In the genomic region with DNA sequence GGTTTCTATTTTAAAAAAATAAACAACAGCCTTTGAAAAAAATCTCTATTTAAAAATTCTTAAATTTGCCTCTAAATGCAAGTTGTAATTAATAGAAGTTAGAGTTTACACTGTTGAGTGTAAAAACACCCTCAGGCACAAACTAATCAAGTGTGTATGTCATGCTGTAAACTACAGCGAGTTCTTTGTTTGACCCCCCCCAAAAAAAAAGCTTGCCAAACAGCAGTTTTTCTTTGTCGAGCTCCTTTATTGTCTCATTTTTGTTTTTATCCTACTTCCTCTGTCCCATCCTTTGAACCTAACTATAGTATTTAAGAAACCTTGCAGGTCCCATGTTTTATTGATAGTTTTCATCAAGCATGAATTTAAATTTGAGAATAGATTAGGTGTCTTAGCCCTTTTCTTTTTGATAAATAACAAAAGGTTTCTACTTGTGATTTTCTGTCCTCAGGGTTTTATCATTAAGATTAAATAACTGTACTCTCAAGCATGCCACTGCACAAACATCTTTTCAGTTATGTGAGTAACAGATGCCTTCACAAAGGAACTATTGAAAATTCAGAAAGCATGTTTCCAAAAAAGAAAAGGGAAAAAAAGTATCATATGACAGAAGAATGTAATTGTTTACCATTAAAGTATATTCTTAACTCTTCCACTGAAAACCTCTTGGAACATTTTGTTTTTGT, we compare ENCODE assay signal across 12 cellular contexts.
A peak's percentile ranks its signal among the peaks of the same experiment; 100 is the strongest.
DNase-seq lines count a peak whose midpoint lies in the region; ATAC-seq and TF ChIP-seq lines count a peak whose summit lies in the region.
"Had no signal": no experiment of that assay in that cellular context is flagged by ENCODE, and none has a peak within 500 bp of the region (broad histone marks: within the 10 kb centered on the region; RNA-seq: fewer than 3 reads in every experiment).

No MANE protein-coding gene starts in this region.

- H3K27ac Mint-ChIP-seq in activated naive CD4-positive, alpha-beta T cell treated with anti-CD3 and anti-CD28 coated beads, Interleukin-2, amount 10 ng/mL, durations not matched to agents 7 days and 5 days, result peak overlapping the region; percentile 77
- H3K27ac Mint-ChIP-seq in activated T-helper 1 cell treated with anti-CD3 and anti-CD28 coated beads, Interleukin-12 subunit alpha, Interleukin-12 subunit beta, Interleukin-2, Interleukin-4 antibody, amounts not matched to agents 30 ng/mL and 10 ng/mL and 1 ng/mL, durations not matched to agents 14 hours and 24 hours and 36 hours, result peak overlapping the region; percentile 68
- H3K27ac Mint-ChIP-seq in endothelial cell (ENCODE audit: unreplicated experiment), result no peak overlapping the region
- H3K27ac Mint-ChIP-seq: H9 had no signal

- no peak for TF ChIP-seq CTCF in transverse colon (IDR thresholded peaks at IDR 0.05)
- TF ChIP-seq CTCF in endothelial cell (IDR thresholded peaks at IDR 0.05; ENCODE audit: unreplicated experiment), result no peak

- H3K9me3 ChIP-seq in mucosa of stomach (ENCODE audit: control insufficient read depth, low read length) (no peaks in the 10 kb centered on the region), transverse colon (no peaks in the 10 kb centered on the region)

- peak overlapping the region; percentile 24 to 56 (median 50) for H3K27ac ChIP-seq in transverse colon

- WGBS in transverse colon (ENCODE audit: low coverage in 1 of 2), 2 donors, result 67 to 74% methylated on average over 2 of the region's 2 CpGs

- peak overlapping the region; percentile 26 for H3K9ac ChIP-seq in mucosa of stomach (ENCODE audit: low read length)

- in situ Hi-C loops in transverse colon (cut with MboI; ENCODE audit: low pct_ligation_motif_present in 1 of 4, low pct_unique_long_range_greater_than_20kb in 1 of 4, low sequenced_read_pairs in 3 of 4), result no loop called here

- ATAC-seq in HG03095 (IDR thresholded peaks at IDR 0.05; ENCODE audit: unreplicated experiment), result no peak

- peaks cover 27% of the 10 kb centered on the region for H3K4me1 ChIP-seq in mucosa of stomach (ENCODE audit: control insufficient read depth, insufficient read depth, low read length)
- peaks cover 16 to 62% (median 36%) of the 10 kb centered on the region in 4 donors for H3K4me1 ChIP-seq in transverse colon

- H3K4me1 Mint-ChIP-seq in activated naive CD4-positive, alpha-beta T cell treated with anti-CD3 and anti-CD28 coated beads, Interleukin-2, amount 10 ng/mL, durations not matched to agents 7 days and 5 days, result peaks cover 93% of the 10 kb centered on the region
- H3K4me1 Mint-ChIP-seq in activated T-helper 1 cell treated with anti-CD3 and anti-CD28 coated beads, Interleukin-12 subunit alpha, Interleukin-12 subunit beta, Interleukin-2, Interleukin-4 antibody, amounts not matched to agents 30 ng/mL and 10 ng/mL and 1 ng/mL, durations not matched to agents 14 hours and 24 hours and 36 hours (ENCODE audit: low read depth), result peaks cover 91% of the 10 kb centered on the region
- no peaks in the 10 kb centered on the region for H3K4me1 Mint-ChIP-seq in endothelial cell (ENCODE audit: unreplicated experiment)
- H3K4me1 Mint-ChIP-seq: H9 had no signal

- H3K27me3 ChIP-seq in mucosa of stomach (ENCODE audit: control insufficient read depth, insufficient read depth, low read length) (no peaks in the 10 kb centered on the region), transverse colon (no peaks in the 10 kb centered on the region)

- no peaks in the 10 kb centered on the region for H3K27me3 Mint-ChIP-seq in activated naive CD4-positive, alpha-beta T cell treated with anti-CD3 and anti-CD28 coated beads, Interleukin-2, amount 10 ng/mL, durations not matched to agents 7 days and 5 days
- H3K27me3 Mint-ChIP-seq in activated T-helper 1 cell treated with anti-CD3 and anti-CD28 coated beads, Interleukin-12 subunit alpha, Interleukin-12 subunit beta, Interleukin-2, Interleukin-4 antibody, amounts not matched to agents 30 ng/mL and 10 ng/mL and 1 ng/mL, durations not matched to agents 14 hours and 24 hours and 36 hours (ENCODE audit: insufficient read depth), result no peaks in the 10 kb centered on the region
- no peaks in the 10 kb centered on the region for H3K27me3 Mint-ChIP-seq in endothelial cell (ENCODE audit: unreplicated experiment)

- no peak for TF ChIP-seq EP300 in transverse colon (IDR thresholded peaks at IDR 0.05; ENCODE audit: low read depth)

- H3K9me3 Mint-ChIP-seq in activated naive CD4-positive, alpha-beta T cell treated with anti-CD3 and anti-CD28 coated beads, Interleukin-2, amount 10 ng/mL, durations not matched to agents 7 days and 5 days, result peaks cover 3% of the 10 kb centered on the region
- H3K9me3 Mint-ChIP-seq in activated T-helper 1 cell treated with anti-CD3 and anti-CD28 coated beads, Interleukin-12 subunit alpha, Interleukin-12 subunit beta, Interleukin-2, Interleukin-4 antibody, amounts not matched to agents 30 ng/mL and 10 ng/mL and 1 ng/mL, durations not matched to agents 14 hours and 24 hours and 36 hours, result peaks cover 4% of the 10 kb centered on the region
- no peaks in the 10 kb centered on the region for H3K9me3 Mint-ChIP-seq in endothelial cell (ENCODE audit: unreplicated experiment)
- H3K9me3 Mint-ChIP-seq: H9 had no signal

- peaks cover 92% of the 10 kb centered on the region for H3K36me3 Mint-ChIP-seq in activated naive CD4-positive, alpha-beta T cell treated with anti-CD3 and anti-CD28 coated beads, Interleukin-2, amount 10 ng/mL, durations not matched to agents 7 days and 5 days
- H3K36me3 Mint-ChIP-seq in activated T-helper 1 cell treated with anti-CD3 and anti-CD28 coated beads, Interleukin-12 subunit alpha, Interleukin-12 subunit beta, Interleukin-2, Interleukin-4 antibody, amounts not matched to agents 30 ng/mL and 10 ng/mL and 1 ng/mL, durations not matched to agents 14 hours and 24 hours and 36 hours (ENCODE audit: low read depth), result peaks cover 72% of the 10 kb centered on the region
- H3K36me3 Mint-ChIP-seq in endothelial cell (ENCODE audit: low read depth, unreplicated experiment), result no peaks in the 10 kb centered on the region

- H3K4me3 Mint-ChIP-seq in activated naive CD4-positive, alpha-beta T cell treated with anti-CD3 and anti-CD28 coated beads, Interleukin-2, amount 10 ng/mL, durations not matched to agents 7 days and 5 days, result no peak overlapping the region
- H3K4me3 Mint-ChIP-seq in activated T-helper 1 cell treated with anti-CD3 and anti-CD28 coated beads, Interleukin-12 subunit alpha, Interleukin-12 subunit beta, Interleukin-2, Interleukin-4 antibody, amounts not matched to agents 30 ng/mL and 10 ng/mL and 1 ng/mL, durations not matched to agents 14 hours and 24 hours and 36 hours, result no peak overlapping the region
- H3K4me3 Mint-ChIP-seq in endothelial cell (ENCODE audit: unreplicated experiment), result no peak overlapping the region
- H3K4me3 Mint-ChIP-seq: H9 had no signal

- intact Hi-C loops in activated T-helper 1 cell treated with anti-CD3 and anti-CD28 coated beads, Interleukin-12 subunit alpha, Interleukin-12 subunit beta, Interleukin-2, Interleukin-4 antibody, amounts not matched to agents 30 ng/mL and 10 ng/mL and 1 ng/mL, durations not matched to agents 14 hours and 24 hours and 36 hours (cut with micrococcal nuclease), result no loop called here
- intact Hi-C loops in transverse colon (cut with DNase I; ENCODE audit: low total_unique reads), result no loop called here

- no peak for TF ChIP-seq POLR2A in transverse colon (IDR thresholded peaks at IDR 0.05)

- H3K4me3 ChIP-seq in mucosa of stomach (ENCODE audit: low read length), result no peak overlapping the region
- no peak overlapping the region for H3K4me3 ChIP-seq in transverse colon

- no peaks in the 10 kb centered on the region for H3K36me3 ChIP-seq in mucosa of stomach (ENCODE audit: control insufficient read depth, insufficient read depth, low read length)
- H3K36me3 ChIP-seq in transverse colon, result peaks cover 0 to 16% (median 0%) of the 10 kb centered on the region in 4 donors

- DNase-seq in activated naive CD4-positive, alpha-beta T cell treated with anti-CD3 and anti-CD28 coated beads, Interleukin-2, amount 10 ng/mL, durations not matched to agents 7 days and 5 days, result no peak
- no peak for DNase-seq in activated naive CD4-positive, alpha-beta T cell (lab: John Stamatoyannopoulos, UW)
- DNase-seq in activated T-helper 1 cell treated with anti-CD3 and anti-CD28 coated beads, Interleukin-12 subunit alpha, Interleukin-12 subunit beta, Interleukin-2, Interleukin-4 antibody, amounts not matched to agents 30 ng/mL and 10 ng/mL and 1 ng/mL, durations not matched to agents 14 hours and 24 hours and 36 hours (ENCODE audit: low spot score), result no peak
- DNase-seq in transverse colon, result no peak
- DNase-seq in endothelial cell (ENCODE audit: low spot score), result no peak
- no peak for DNase-seq in germinal center (ENCODE audit: low spot score)
- DNase-seq: activated T-cell treated with anti-CD3 and anti-CD28 coated beads, Interleukin-2, amount 50 U/mL, for 1 hour; AML-193; H9; NCI-H524 treated with DMSO at 0.1 percent for 48 hours had no signal

- CTCF ChIA-PET in activated naive CD4-positive, alpha-beta T cell treated with anti-CD3 and anti-CD28 coated beads, Interleukin-2, amount 10 ng/mL, durations not matched to agents 7 days and 5 days (lab: Charles Lee), result interaction anchor here (1.0 to 1.5 kb wide), 2 partner anchors 14 to 168 kb away, joined by 3 to 4 read pairs; no protein-coding TSS in a partner anchor
